Comparison of ENCODE assay signal across 32 cellular contexts in genomic region chr5:6253846-6254245, GRCh38.
"Had no signal": no experiment of that assay in that cellular context is flagged by ENCODE, and none has a peak within 500 bp of the region (broad histone marks: within the 10 kb centered on the region; RNA-seq: fewer than 3 reads in every experiment).

No MANE protein-coding gene starts in this region.

- DNase-seq: naive B cell; naive thymus-derived CD8-positive, alpha-beta T cell; nephron progenitor cell; nucleus accumbens; ovary; posterior cingulate gyrus; retina; spleen; stimulated activated CD4-positive, alpha-beta T cell treated with anti-CD3 and anti-CD28 coated beads, Interleukin-12 subunit alpha, Interleukin-12 subunit beta, amount 100 ng/mL, for 4 hours; stimulated activated CD4-positive, alpha-beta T cell treated with anti-CD3 and anti-CD28 coated beads, Interleukin-1b, Interleukin-23, amount 100 ng/mL, for 48 hours; stimulated activated CD4-positive, alpha-beta T cell treated with anti-CD3 and anti-CD28 coated beads, Interleukin-4, amount 100 ng/mL, for 1 hour; stimulated activated CD4-positive, alpha-beta T cell treated with anti-CD3 and anti-CD28 coated beads, Interleukin-4, amount 100 ng/mL, for 4 hours; stimulated activated CD8-positive, alpha-beta memory T cell treated with anti-CD3 and anti-CD28 coated beads, Interleukin-4, amount 100 ng/mL, for 48 hours; stimulated activated naive CD4-positive, alpha-beta T cell; substantia nigra; testis; tibial artery; transverse colon had no signal

- H3K4me1 ChIP-seq: parathyroid adenoma, prostate gland, right atrium auricular region, spleen, suprapubic skin, testis, tibial artery, transverse colon, vagina had no signal

- H3K4me3 ChIP-seq: ovary, prostate gland, right atrium auricular region, skin epidermis, smooth muscle cell, spleen, suprapubic skin, testis, tibial artery, transverse colon, vagina had no signal

- ATAC-seq: naive thymus-derived CD8-positive, alpha-beta T cell; sciatic nerve; stimulated activated memory B cell treated with anti-CD40 and anti-IgM and Interleukin-4, amounts not matched to agents 10 μg/mL and 1 μg/mL and 100 μg/mL, for 72 hours had no signal

- H3K9me3 ChIP-seq: neutrophil, ovary, prostate gland, right atrium auricular region, suprapubic skin, testis, tibial artery, transverse colon, vagina had no signal

- H3K4me1 Mint-ChIP-seq: naive B cell; naive thymus-derived CD8-positive, alpha-beta T cell; nephron progenitor cell; stimulated activated memory B cell treated with anti-CD40 and anti-IgM and Interleukin-4, amounts not matched to agents 10 μg/mL and 1 μg/mL and 100 μg/mL, for 72 hours had no signal

- H3K27ac Mint-ChIP-seq: naive B cell; naive thymus-derived CD8-positive, alpha-beta T cell; natural killer cell treated with Interleukin-12 subunit alpha and Interleukin-12 subunit beta and Interleukin-15 and Interleukin-18, amount 100 ng/mL, for 72 hours; nephron progenitor cell; stimulated activated memory B cell treated with anti-CD40 and anti-IgM and Interleukin-4, amounts not matched to agents 10 μg/mL and 1 μg/mL and 100 μg/mL, for 72 hours; stimulated activated naive CD8-positive, alpha-beta T cell treated with anti-CD3 and anti-CD28 coated beads, Interleukin-15, Interleukin-2, amounts not matched to agents 100 ng/mL and 50 ng/mL, for 24 hours; type B pancreatic cell had no signal

- H3K27ac ChIP-seq: neutrophil, ovary, parathyroid adenoma, prostate gland, right atrium auricular region, skin epidermis, spleen, suprapubic skin, testis, tibial artery, transverse colon, vagina had no signal

- H3K27me3 Mint-ChIP-seq: naive B cell; stimulated activated memory B cell treated with anti-CD40 and anti-IgM and Interleukin-4, amounts not matched to agents 10 μg/mL and 1 μg/mL and 100 μg/mL, for 72 hours had no signal

- H3K4me3 Mint-ChIP-seq: naive B cell; naive thymus-derived CD8-positive, alpha-beta T cell; natural killer cell treated with Interleukin-12 subunit alpha and Interleukin-12 subunit beta and Interleukin-15 and Interleukin-18, amount 100 ng/mL, for 72 hours; nephron progenitor cell; neural crest cell; stimulated activated memory B cell treated with anti-CD40 and anti-IgM and Interleukin-4, amounts not matched to agents 10 μg/mL and 1 μg/mL and 100 μg/mL, for 72 hours; stimulated activated naive CD8-positive, alpha-beta T cell treated with anti-CD3 and anti-CD28 coated beads, Interleukin-15, Interleukin-2, amounts not matched to agents 100 ng/mL and 50 ng/mL, for 24 hours; type B pancreatic cell had no signal

- H3K27me3 ChIP-seq: neutrophil, ovary, right atrium auricular region, spleen, suprapubic skin, testis, tibial artery, transverse colon, vagina had no signal

- H3K36me3 ChIP-seq: neutrophil, ovary, prostate gland, right atrium auricular region, spleen, suprapubic skin, tibial artery, transverse colon, vagina had no signal

- H3K9me3 Mint-ChIP-seq: natural killer cell treated with Interleukin-12 subunit alpha and Interleukin-12 subunit beta and Interleukin-15 and Interleukin-18, amount 100 ng/mL, for 72 hours; neural crest cell; stimulated activated naive CD8-positive, alpha-beta T cell treated with anti-CD3 and anti-CD28 coated beads, Interleukin-15, Interleukin-2, amounts not matched to agents 100 ng/mL and 50 ng/mL, for 24 hours; type B pancreatic cell had no signal
